9 cellular contexts compared by ENCODE assay signal in the genomic region with DNA sequence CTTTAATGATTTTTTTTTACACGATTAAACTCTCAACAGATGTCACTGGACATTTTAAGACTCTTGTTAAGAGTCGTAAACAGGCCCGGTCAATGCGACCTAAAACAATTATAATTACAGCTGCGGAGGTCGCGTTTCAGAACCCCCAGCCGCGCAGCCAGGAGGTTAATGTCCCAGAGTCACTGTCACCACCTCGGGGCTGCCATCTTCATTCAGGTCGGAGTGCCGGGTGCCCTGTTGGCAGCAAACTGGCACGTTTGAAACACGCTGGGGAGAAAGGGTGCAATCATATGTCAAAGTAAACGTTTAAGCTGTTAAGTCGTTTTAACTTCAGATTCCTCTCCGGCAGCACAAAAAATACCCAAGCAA. TPM values are rescaled to one million over a fixed set of nuclear protein-coding genes. Genes with fewer than 3 reads are reported as not detected.
DNase-seq lines count a peak whose midpoint lies in the region; ATAC-seq and TF ChIP-seq lines count a peak whose summit lies in the region.
"Had no signal": no experiment of that assay in that cellular context is flagged by ENCODE, and none has a peak within 500 bp of the region (broad histone marks: within the 10 kb centered on the region; RNA-seq: fewer than 3 reads in every experiment).

No MANE protein-coding gene starts in this region.

- H2AFZ ChIP-seq in Loucy (ENCODE audit: low read length) (peak overlapping the region; percentile 84), neural cell (ENCODE audit: low read depth, low read length) (peak overlapping the region; percentile 60)

- TF ChIP-seq CTCF in C4-2B (conservative IDR thresholded peaks at IDR 0.05) (no peak), Loucy (conservative IDR thresholded peaks at IDR 0.05; ENCODE audit: low read length) (no peak), colonic mucosa (IDR thresholded peaks at IDR 0.05) (no peak), neural cell (IDR thresholded peaks at IDR 0.05; ENCODE audit: poor library complexity, severe bottlenecking) (no peak), mucosa of descending colon (IDR thresholded peaks at IDR 0.05) (no peak)

- H3K4me2 ChIP-seq in Loucy (ENCODE audit: low read depth, low read length, poor library complexity, severe bottlenecking) = peak overlapping the region; percentile 71
- H3K4me2 ChIP-seq in neural cell (ENCODE audit: low read length) = peak overlapping the region; percentile 70

- H3K9ac ChIP-seq in Loucy (ENCODE audit: low read depth, low read length, poor library complexity, severe bottlenecking) = peak overlapping the region; percentile 61
- no peak overlapping the region for H3K9ac ChIP-seq in colonic mucosa (ENCODE audit: low read depth in 2 of 2, low read length in 2 of 2)
- H3K9ac ChIP-seq in neural cell (ENCODE audit: low read length) = peak overlapping the region; percentile 95

- intact Hi-C loops in colonic mucosa (cut with DNase I) (no loop called here), mucosa of descending colon (cut with DNase I, micrococcal nuclease) (no loop called here)

- H3K4me1 ChIP-seq in Loucy (ENCODE audit: insufficient read depth, low read length, poor library complexity, severe bottlenecking) = no peaks in the 10 kb centered on the region
- H3K4me1 ChIP-seq in colonic mucosa = no peaks in the 10 kb centered on the region
- peaks cover 12% of the 10 kb centered on the region for H3K4me1 ChIP-seq in mucosa of descending colon (ENCODE audit: low read depth)

- TF ChIP-seq RAD21 in neural cell (conservative IDR thresholded peaks at IDR 0.05) = peak; percentile 40

- H3K4me3 ChIP-seq in Loucy (ENCODE audit: low read length, poor library complexity, severe bottlenecking) = peak overlapping the region; percentile 75
- peak overlapping the region; percentile 11 for H3K4me3 ChIP-seq in colonic mucosa
- H3K4me3 ChIP-seq in neural cell (ENCODE audit: low read length) = peak overlapping the region; percentile 85
- H3K4me3 ChIP-seq in mucosa of descending colon = no peak overlapping the region
- H3K4me3 ChIP-seq: lung had no signal

- H3K9me2 ChIP-seq in Loucy (replicated peaks; ENCODE audit: low read depth, low read length) = no peaks in the 10 kb centered on the region
- H3K9me2 ChIP-seq in neural cell (ENCODE audit: insufficient read depth, low read length) = no peaks in the 10 kb centered on the region

- H3K27ac ChIP-seq in C4-2B = peak overlapping the region; percentile 44
- no peak overlapping the region for H3K27ac ChIP-seq in colonic mucosa
- peak overlapping the region; percentile 96 for H3K27ac ChIP-seq in neural cell (ENCODE audit: low read length)

- H3K79me2 ChIP-seq in Loucy (ENCODE audit: insufficient read depth, low read length) = no peaks in the 10 kb centered on the region
- H3K79me2 ChIP-seq in neural cell (replicated peaks; ENCODE audit: insufficient read depth, low read length) = peaks cover 11% of the 10 kb centered on the region

- H3K27me3 ChIP-seq in Loucy (ENCODE audit: insufficient read depth, low read length, poor library complexity, severe bottlenecking) (no peaks in the 10 kb centered on the region), colonic mucosa (peaks cover 51% of the 10 kb centered on the region), neural cell (ENCODE audit: insufficient read depth, low read depth, low read length) (no peaks in the 10 kb centered on the region)

- H3K9me3 ChIP-seq in Loucy (ENCODE audit: insufficient read depth, low read depth, low read length) = no peaks in the 10 kb centered on the region
- no peaks in the 10 kb centered on the region for H3K9me3 ChIP-seq in colonic mucosa
- H3K9me3 ChIP-seq in neural cell (ENCODE audit: low read length) = no peaks in the 10 kb centered on the region
- H3K9me3 ChIP-seq in mucosa of descending colon = no peaks in the 10 kb centered on the region

- H3F3A ChIP-seq in Loucy (ENCODE audit: low read depth) = no peaks in the 10 kb centered on the region
- peaks cover 3% of the 10 kb centered on the region for H3F3A ChIP-seq in neural cell (ENCODE audit: insufficient read depth, low read length, poor library complexity, severe bottlenecking)

- TF ChIP-seq EP300 in neural cell (conservative IDR thresholded peaks at IDR 0.05; ENCODE audit: poor library complexity, severe bottlenecking) = no peak

- H4K20me1 ChIP-seq in Loucy (ENCODE audit: insufficient read depth, low read length, poor library complexity, severe bottlenecking) (peaks cover 9% of the 10 kb centered on the region), neural cell (ENCODE audit: insufficient read depth) (no peaks in the 10 kb centered on the region)

- no peaks in the 10 kb centered on the region for H3K36me3 ChIP-seq in Loucy (ENCODE audit: insufficient read depth, low read length)
- no peaks in the 10 kb centered on the region for H3K36me3 ChIP-seq in colonic mucosa
- H3K36me3 ChIP-seq in neural cell (ENCODE audit: insufficient read depth, low read length) = no peaks in the 10 kb centered on the region
- H3K36me3 ChIP-seq in mucosa of descending colon (ENCODE audit: low read depth) = no peaks in the 10 kb centered on the region

- no peak for DNase-seq in colonic mucosa
- DNase-seq in SW480 (ENCODE audit: low spot score) = no peak
- no peak for DNase-seq in OCI-M1 (lab: John Stamatoyannopoulos, UW)
- no peak for DNase-seq in mucosa of descending colon

- no peak for ATAC-seq in HG02973 (IDR thresholded peaks at IDR 0.05; ENCODE audit: unreplicated experiment)
- no peak for ATAC-seq in mucosa of descending colon

TF ChIP-seq in neural cell, 6 proteins besides CTCF, POLR2A, EP300 and RAD21:
- TF ChIP-seq POLR2AphosphoS5 (IDR thresholded peaks at IDR 0.05) = no peak
- peak; percentile 6 for TF ChIP-seq SMC3 (conservative IDR thresholded peaks at IDR 0.05; ENCODE audit: poor library complexity)

RNA-seq across cellular contexts. Expression of a gene that starts 0.7 kb away (rescaled TPM):
- total RNA-seq in colonic mucosa = not detected
- polyA plus RNA-seq in neural cell = 49.5 and 56.4 TPM in 2 replicates
- 62.3 and 63.1 TPM in 2 replicates for polyA minus RNA-seq in neural cell
- under 1 TPM in 1 of 3 donors, not detected in 2; 0.41 TPM for total RNA-seq in mucosa of descending colon

Comparison
In these comparisons a context has a peak if more than half of its experiments do, and no peak if none do; other contexts are left out.
1. H3K9ac ChIP-seq: peak in Loucy (single experiment) and neural cell (single experiment); none in colonic mucosa (0 of 2).